ENCODE assay signal across 9 cellular contexts in the genomic region with DNA sequence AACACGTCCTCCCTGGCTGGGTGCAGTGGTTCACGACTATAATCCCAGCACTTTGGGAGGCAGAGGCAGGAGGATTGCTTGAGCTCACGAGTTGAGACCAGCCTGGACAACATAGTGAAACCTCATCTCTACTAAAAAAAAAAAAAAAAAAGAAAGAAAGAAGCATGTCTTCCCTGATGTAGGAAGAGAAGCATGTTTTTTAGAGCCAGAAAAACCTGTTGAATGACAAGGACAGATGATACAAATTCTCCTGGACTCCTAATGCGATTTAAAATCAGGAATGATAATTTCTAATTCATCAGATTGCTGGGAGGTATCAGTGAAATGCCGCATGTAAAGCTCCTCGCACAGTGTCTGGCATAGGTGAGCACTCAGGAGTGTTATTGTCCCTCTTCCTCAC.
"Had no signal": no experiment of that assay in that cellular context is flagged by ENCODE, and none has a peak within 500 bp of the region (broad histone marks: within the 10 kb centered on the region; RNA-seq: fewer than 3 reads in every experiment).

No MANE protein-coding gene starts in this region.

- H3K4me1 Mint-ChIP-seq: IgD-negative memory B cell had no signal

- H3K4me3 Mint-ChIP-seq: H9, HFFc6, IgD-negative memory B cell had no signal

- H3K9me3 Mint-ChIP-seq: HFFc6, IgD-negative memory B cell had no signal

- DNase-seq: GM23248, H9, HCEC 1CT, HFFc6, KBM-7 had no signal

- ATAC-seq: HepG2 had no signal

- H3K27ac ChIP-seq: GM23248, HL-60, KMS-11 had no signal

- H3K9ac ChIP-seq: GM23248, KMS-11 had no signal

- H3K27ac Mint-ChIP-seq: H9, HFFc6, IgD-negative memory B cell had no signal

- H3K4me3 ChIP-seq: GM23248 had no signal

- H3K4me2 ChIP-seq: KMS-11 had no signal

- H2AFZ ChIP-seq: GM23248 had no signal
